ENCODE assay signal across 1 cellular context in the genomic region with DNA sequence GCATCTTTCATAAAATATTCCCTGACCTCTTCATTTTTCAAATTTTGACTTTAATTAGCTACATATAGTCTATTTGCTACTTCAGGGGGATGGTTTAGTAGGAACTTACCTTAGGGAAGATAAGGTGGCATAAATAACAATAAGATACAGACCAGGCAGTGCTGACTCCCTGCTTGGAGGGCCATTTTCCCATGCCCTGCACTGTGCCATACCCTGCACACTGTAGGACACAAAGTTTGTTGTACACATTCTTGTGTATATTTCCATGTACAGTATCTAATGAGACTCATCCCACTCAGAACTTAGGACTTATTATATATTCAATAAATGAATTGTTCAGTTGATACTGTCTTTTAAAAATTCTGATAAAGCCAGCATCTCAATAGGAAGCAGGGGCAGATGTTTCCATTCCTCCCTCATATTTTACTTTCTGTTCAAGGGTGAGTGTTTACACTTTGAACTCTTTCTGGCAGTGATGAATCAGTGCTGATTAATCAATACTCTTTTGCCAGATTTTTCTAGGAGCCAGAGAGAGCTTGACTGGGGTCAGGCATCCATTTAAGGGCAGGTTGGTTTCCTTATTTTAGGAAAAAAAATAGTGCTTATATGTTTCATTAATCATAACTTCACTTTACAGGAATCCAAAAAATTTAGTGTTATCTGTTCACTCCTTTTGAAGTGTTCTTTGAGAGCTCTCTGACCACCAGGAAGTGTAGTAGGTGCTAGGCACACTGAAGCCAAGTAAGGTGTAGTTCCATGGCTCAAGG.
TF ChIP-seq lines count a peak whose summit lies in the region.

No MANE protein-coding gene starts in this region.

TF ChIP-seq in liver, 16 proteins besides CTCF, POLR2A, EP300 and RAD21 (continued from another document):
- TF ChIP-seq, protein P1, sequence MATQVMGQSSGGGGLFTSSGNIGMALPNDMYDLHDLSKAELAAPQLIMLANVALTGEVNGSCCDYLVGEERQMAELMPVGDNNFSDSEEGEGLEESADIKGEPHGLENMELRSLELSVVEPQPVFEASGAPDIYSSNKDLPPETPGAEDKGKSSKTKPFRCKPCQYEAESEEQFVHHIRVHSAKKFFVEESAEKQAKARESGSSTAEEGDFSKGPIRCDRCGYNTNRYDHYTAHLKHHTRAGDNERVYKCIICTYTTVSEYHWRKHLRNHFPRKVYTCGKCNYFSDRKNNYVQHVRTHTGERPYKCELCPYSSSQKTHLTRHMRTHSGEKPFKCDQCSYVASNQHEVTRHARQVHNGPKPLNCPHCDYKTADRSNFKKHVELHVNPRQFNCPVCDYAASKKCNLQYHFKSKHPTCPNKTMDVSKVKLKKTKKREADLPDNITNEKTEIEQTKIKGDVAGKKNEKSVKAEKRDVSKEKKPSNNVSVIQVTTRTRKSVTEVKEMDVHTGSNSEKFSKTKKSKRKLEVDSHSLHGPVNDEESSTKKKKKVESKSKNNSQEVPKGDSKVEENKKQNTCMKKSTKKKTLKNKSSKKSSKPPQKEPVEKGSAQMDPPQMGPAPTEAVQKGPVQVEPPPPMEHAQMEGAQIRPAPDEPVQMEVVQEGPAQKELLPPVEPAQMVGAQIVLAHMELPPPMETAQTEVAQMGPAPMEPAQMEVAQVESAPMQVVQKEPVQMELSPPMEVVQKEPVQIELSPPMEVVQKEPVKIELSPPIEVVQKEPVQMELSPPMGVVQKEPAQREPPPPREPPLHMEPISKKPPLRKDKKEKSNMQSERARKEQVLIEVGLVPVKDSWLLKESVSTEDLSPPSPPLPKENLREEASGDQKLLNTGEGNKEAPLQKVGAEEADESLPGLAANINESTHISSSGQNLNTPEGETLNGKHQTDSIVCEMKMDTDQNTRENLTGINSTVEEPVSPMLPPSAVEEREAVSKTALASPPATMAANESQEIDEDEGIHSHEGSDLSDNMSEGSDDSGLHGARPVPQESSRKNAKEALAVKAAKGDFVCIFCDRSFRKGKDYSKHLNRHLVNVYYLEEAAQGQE (IDR thresholded peaks at IDR 0.05), result peak; percentile 40
- peak; percentile 53 to 63 for TF ChIP-seq RXRA (IDR thresholded peaks at IDR 0.05)
- peak; percentile 33 for TF ChIP-seq SP1 (IDR thresholded peaks at IDR 0.05)
- TF ChIP-seq, protein P2, sequence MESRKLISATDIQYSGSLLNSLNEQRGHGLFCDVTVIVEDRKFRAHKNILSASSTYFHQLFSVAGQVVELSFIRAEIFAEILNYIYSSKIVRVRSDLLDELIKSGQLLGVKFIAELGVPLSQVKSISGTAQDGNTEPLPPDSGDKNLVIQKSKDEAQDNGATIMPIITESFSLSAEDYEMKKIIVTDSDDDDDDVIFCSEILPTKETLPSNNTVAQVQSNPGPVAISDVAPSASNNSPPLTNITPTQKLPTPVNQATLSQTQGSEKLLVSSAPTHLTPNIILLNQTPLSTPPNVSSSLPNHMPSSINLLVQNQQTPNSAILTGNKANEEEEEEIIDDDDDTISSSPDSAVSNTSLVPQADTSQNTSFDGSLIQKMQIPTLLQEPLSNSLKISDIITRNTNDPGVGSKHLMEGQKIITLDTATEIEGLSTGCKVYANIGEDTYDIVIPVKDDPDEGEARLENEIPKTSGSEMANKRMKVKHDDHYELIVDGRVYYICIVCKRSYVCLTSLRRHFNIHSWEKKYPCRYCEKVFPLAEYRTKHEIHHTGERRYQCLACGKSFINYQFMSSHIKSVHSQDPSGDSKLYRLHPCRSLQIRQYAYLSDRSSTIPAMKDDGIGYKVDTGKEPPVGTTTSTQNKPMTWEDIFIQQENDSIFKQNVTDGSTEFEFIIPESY (IDR thresholded peaks at IDR 0.05), result no peak
